In the genomic region with DNA sequence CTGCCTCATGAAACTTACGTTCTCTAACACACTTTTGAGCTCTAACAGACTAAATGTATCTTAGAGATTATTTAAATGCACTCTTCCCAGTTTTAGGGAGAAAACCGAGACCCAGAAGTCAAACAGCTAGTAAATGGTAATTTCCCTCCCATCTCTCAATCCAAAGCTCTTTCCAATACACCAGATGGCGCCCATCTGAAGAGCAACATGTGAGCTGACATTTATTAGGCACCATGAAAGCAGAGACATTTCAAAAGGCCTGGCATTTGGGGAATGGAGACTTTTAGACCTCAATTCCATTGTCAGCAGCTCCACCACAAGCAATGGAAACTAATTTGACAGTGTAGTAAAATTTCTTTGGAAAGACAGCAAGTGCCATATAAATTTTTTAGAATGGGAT, we compare ENCODE assay signal across 26 cellular contexts.
A peak's percentile ranks its signal among the peaks of the same experiment; 100 is the strongest.
DNase-seq lines count a peak whose midpoint lies in the region; ATAC-seq, FAIRE-seq and TF ChIP-seq lines count a peak whose summit lies in the region.
"Had no signal": no experiment of that assay in that cellular context is flagged by ENCODE, and none has a peak within 500 bp of the region (broad histone marks: within the 10 kb centered on the region; RNA-seq: fewer than 3 reads in every experiment).

No MANE protein-coding gene starts in this region.

- H3K4me1 ChIP-seq in GM23338 (ENCODE audit: insufficient read depth) (peaks cover 15% of the 10 kb centered on the region), keratinocyte (ENCODE audit: control insufficient read depth, extremely low read depth, insufficient read depth, low read length) (no peaks in the 10 kb centered on the region)
- H3K4me1 ChIP-seq: A549, right atrium auricular region, tibial artery had no signal

- no peak for FAIRE-seq in keratinocyte (lab: Jason Lieb, UNC)
- FAIRE-seq: A549, GM19239 had no signal

- no peaks in the 10 kb centered on the region for H3K9me3 Mint-ChIP-seq in GM23338
- no peaks in the 10 kb centered on the region for H3K9me3 Mint-ChIP-seq in natural killer cell treated with Interleukin-12 subunit alpha and Interleukin-12 subunit beta and Interleukin-15 and Interleukin-18, amount 100 ng/mL, for 72 hours
- H3K9me3 Mint-ChIP-seq: CD8-positive, alpha-beta T cell; T-helper 2 cell treated with Interferon-gamma antibody and Interleukin-4, amounts not matched to agents 5 μg/mL and 100 μg/mL, for 36 hours had no signal

- H3K36me3 ChIP-seq in GM23338 (ENCODE audit: insufficient read depth) = no peaks in the 10 kb centered on the region
- H3K36me3 ChIP-seq in keratinocyte (ENCODE audit: control insufficient read depth in 2 of 2, extremely low read depth in 1 of 2, insufficient read depth in 2 of 2, low read length in 2 of 2) = no peaks in the 10 kb centered on the region
- H3K36me3 ChIP-seq: right atrium auricular region, tibial artery had no signal

- no peak overlapping the region for H3K27ac Mint-ChIP-seq in GM23338
- H3K27ac Mint-ChIP-seq in natural killer cell treated with Interleukin-12 subunit alpha and Interleukin-12 subunit beta and Interleukin-15 and Interleukin-18, amount 100 ng/mL, for 72 hours = no peak overlapping the region
- H3K27ac Mint-ChIP-seq: CD8-positive, alpha-beta T cell; T-helper 2 cell treated with Interferon-gamma antibody and Interleukin-4, amounts not matched to agents 5 μg/mL and 100 μg/mL, for 36 hours had no signal

- DNase-seq in NCI-H1694 treated with DMSO at 0.1 percent for 48 hours (lab: John Stamatoyannopoulos, UW) (peak; percentile 12), NCI-H1694 (lab: John Stamatoyannopoulos, UW) (no peak), GM23338 (ENCODE audit: low spot score) (peak; percentile 45), SW480 (ENCODE audit: low spot score) (peak; percentile 6), keratinocyte (ENCODE audit: low read depth, low spot score) (no peak), activated T-cell treated with anti-CD3 and anti-CD28 coated beads for 4 hours (no peak), DMS153 treated with DMSO at 0.1 percent for 48 hours (lab: John Stamatoyannopoulos, UW; ENCODE audit: unreplicated experiment) (no peak)
- DNase-seq in natural killer cell treated with Interleukin-12 subunit alpha and Interleukin-12 subunit beta and Interleukin-15 and Interleukin-18, amount 100 ng/mL, for 72 hours (ENCODE audit: low spot score) = no peak
- DNase-seq: CD8-positive, alpha-beta T cell; dermis blood vessel endothelial cell; KBM-7; left ventricle myocardium superior; NCI-H1105; NCI-H226; nucleus accumbens; SHP77; stimulated activated naive CD4-positive, alpha-beta T cell; tibial artery had no signal

- H3K4me3 ChIP-seq in GM23338 = no peak overlapping the region
- H3K4me3 ChIP-seq in keratinocyte (ENCODE audit: control insufficient read depth in 2 of 3, extremely low read depth in 1 of 3, insufficient read depth in 2 of 3, low read depth in 1 of 3, low read length in 3 of 3) = no peak overlapping the region
- H3K4me3 ChIP-seq: A549, right atrium auricular region, tibial artery had no signal

- H3K27me3 ChIP-seq in GM23338 (ENCODE audit: insufficient read depth) (no peaks in the 10 kb centered on the region), keratinocyte (ENCODE audit: control insufficient read depth, extremely low read depth, insufficient read depth, low read length) (no peaks in the 10 kb centered on the region)
- H3K27me3 ChIP-seq: right atrium auricular region, tibial artery had no signal

- H3K36me3 Mint-ChIP-seq in GM23338 (ENCODE audit: low read depth) = no peaks in the 10 kb centered on the region
- no peaks in the 10 kb centered on the region for H3K36me3 Mint-ChIP-seq in natural killer cell treated with Interleukin-12 subunit alpha and Interleukin-12 subunit beta and Interleukin-15 and Interleukin-18, amount 100 ng/mL, for 72 hours
- H3K36me3 Mint-ChIP-seq: CD8-positive, alpha-beta T cell had no signal

- H2AFZ ChIP-seq in GM23338 (no peak overlapping the region), keratinocyte (ENCODE audit: control insufficient read depth, low read length) (no peak overlapping the region)

- no peaks in the 10 kb centered on the region for H3K27me3 Mint-ChIP-seq in GM23338 (ENCODE audit: insufficient read depth, low read depth, poor library complexity)
- H3K27me3 Mint-ChIP-seq in natural killer cell treated with Interleukin-12 subunit alpha and Interleukin-12 subunit beta and Interleukin-15 and Interleukin-18, amount 100 ng/mL, for 72 hours = peaks cover 0 to 6% of the 10 kb centered on the region in 2 donors

- peaks cover 13% of the 10 kb centered on the region for H3K4me1 Mint-ChIP-seq in GM23338
- H3K4me1 Mint-ChIP-seq in natural killer cell treated with Interleukin-12 subunit alpha and Interleukin-12 subunit beta and Interleukin-15 and Interleukin-18, amount 100 ng/mL, for 72 hours (ENCODE audit: low read depth in 2 of 2) = no peaks in the 10 kb centered on the region

- no peak overlapping the region for H3K9ac ChIP-seq in keratinocyte (ENCODE audit: control insufficient read depth, extremely low read depth, insufficient read depth, low read length)

- H3F3A ChIP-seq in GM23338 (replicated peaks; ENCODE audit: low read depth) = no peaks in the 10 kb centered on the region

- H3K4me3 Mint-ChIP-seq in GM23338 = no peak overlapping the region
- H3K4me3 Mint-ChIP-seq in natural killer cell treated with Interleukin-12 subunit alpha and Interleukin-12 subunit beta and Interleukin-15 and Interleukin-18, amount 100 ng/mL, for 72 hours = no peak overlapping the region
- H3K4me3 Mint-ChIP-seq: CD8-positive, alpha-beta T cell; T-helper 2 cell treated with Interferon-gamma antibody and Interleukin-4, amounts not matched to agents 5 μg/mL and 100 μg/mL, for 36 hours had no signal

- H3K79me2 ChIP-seq in GM23338 (replicated peaks; ENCODE audit: insufficient read depth) = no peaks in the 10 kb centered on the region
- H3K79me2 ChIP-seq in keratinocyte (ENCODE audit: control insufficient read depth, insufficient read depth, low read length) = no peaks in the 10 kb centered on the region

- peak; percentile 37; the same call in 2 of the 3 replicates for ATAC-seq in GM23338
- no peak for ATAC-seq in natural killer cell treated with Interleukin-12 subunit alpha and Interleukin-12 subunit beta and Interleukin-15 and Interleukin-18, amount 100 ng/mL, for 72 hours
- ATAC-seq: A549; activated CD4-positive, CD25-positive, alpha-beta regulatory T cell treated with anti-CD3 and anti-CD28 coated beads, Interleukin-2, amount 50 U/mL, for 24 hours; CD8-positive, alpha-beta T cell; HCT116; left ventricle myocardium superior had no signal

- dilution Hi-C loops in keratinocyte (cut with MboI; ENCODE audit: extremely low pct_ligation_motif_present, low sequenced_read_pairs) = no loop called here

- no peaks in the 10 kb centered on the region for H3K9me2 ChIP-seq in GM23338 (ENCODE audit: insufficient read depth)

- H3K27ac ChIP-seq in GM23338 (ENCODE audit: low read depth) (no peak overlapping the region), keratinocyte (ENCODE audit: control insufficient read depth, insufficient read depth, low read length) (no peak overlapping the region)
- H3K27ac ChIP-seq: A549, epithelial cell of prostate, HL-60, right atrium auricular region, tibial artery had no signal

- no peak overlapping the region for H3K4me2 ChIP-seq in GM23338
- H3K4me2 ChIP-seq in keratinocyte (ENCODE audit: control insufficient read depth, extremely low read depth, insufficient read depth, low read depth, low read length) = no peak overlapping the region
- H3K4me2 ChIP-seq: A549 had no signal

- no peaks in the 10 kb centered on the region for H3K9me1 ChIP-seq in keratinocyte (ENCODE audit: control insufficient read depth, extremely low read depth, insufficient read depth, low read length)

- no peaks in the 10 kb centered on the region for H3K9me3 ChIP-seq in keratinocyte (ENCODE audit: control insufficient read depth, low read depth, low read length)
- H3K9me3 ChIP-seq: A549, right atrium auricular region, tibial artery had no signal

- TF ChIP-seq CTCF in GM23338 (conservative IDR thresholded peaks at IDR 0.05; ENCODE audit: low read depth in 2 of 2) = peak; percentile 43 to 65
- peak; percentile 14 to 50 (median 33) for TF ChIP-seq CTCF in keratinocyte (optimal IDR thresholded peaks at IDR 0.05 in 1 of 3, IDR thresholded peaks at IDR 0.05 in 1 of 3, conservative IDR thresholded peaks at IDR 0.05 in 1 of 3; ENCODE audit: extremely low read depth in 1 of 3, insufficient read depth in 2 of 3, low read length in 3 of 3)

- H4K20me1 ChIP-seq in GM23338 (replicated peaks; ENCODE audit: insufficient read depth) = no peaks in the 10 kb centered on the region
- no peaks in the 10 kb centered on the region for H4K20me1 ChIP-seq in keratinocyte (ENCODE audit: control insufficient read depth, extremely low read depth, insufficient read depth, low read length)

Comparison
In these comparisons a context has a peak if more than half of its experiments do, and no peak if none do; other contexts are left out.
1. DNase-seq: peak in NCI-H1694 treated with DMSO at 0.1 percent for 48 hours (single experiment), GM23338 (single experiment) and SW480 (single experiment); none in NCI-H1694 (single experiment), keratinocyte (single experiment), activated T-cell treated with anti-CD3 and anti-CD28 coated beads for 4 hours (single experiment), natural killer cell treated with Interleukin-12 subunit alpha and Interleukin-12 subunit beta and Interleukin-15 and Interleukin-18, amount 100 ng/mL, for 72 hours (single experiment) and DMS153 treated with DMSO at 0.1 percent for 48 hours (single experiment).